In the genomic region with DNA sequence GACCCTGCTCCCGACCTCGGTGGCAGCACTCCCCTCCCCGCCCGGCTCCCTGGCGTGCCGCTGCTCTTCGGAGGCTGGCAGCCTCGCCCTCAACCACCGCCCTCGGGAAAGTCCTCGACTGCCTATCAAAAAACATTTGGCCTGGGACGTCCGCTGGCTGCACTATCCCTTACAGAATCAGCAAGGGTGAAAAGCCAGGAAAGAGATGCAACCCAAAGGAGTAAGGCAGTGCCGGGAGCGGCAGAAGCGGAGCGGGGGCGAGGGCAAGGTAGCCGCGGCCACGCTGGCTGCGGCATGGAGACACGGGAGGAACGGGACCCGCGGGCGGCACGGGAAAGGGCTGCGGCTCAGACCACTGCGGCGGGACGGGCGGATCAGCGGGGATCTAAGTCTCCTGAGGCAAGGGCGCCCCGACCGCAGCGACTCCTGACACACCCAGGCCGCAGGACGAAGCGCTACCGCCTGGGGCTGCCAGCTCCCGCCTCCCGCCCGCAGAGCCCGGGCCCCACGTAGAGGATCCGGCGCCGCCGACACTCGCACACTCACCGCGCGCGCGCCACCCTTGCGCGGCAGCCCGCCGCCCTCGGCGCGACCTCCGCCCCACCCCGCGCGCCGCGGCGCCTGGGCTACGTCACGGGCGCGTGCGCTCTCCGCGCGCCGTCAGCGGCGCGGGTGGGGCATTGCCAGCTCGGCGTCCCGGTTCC, we compare ENCODE assay signal across 8 cellular contexts. TPM values are rescaled to one million over a fixed set of nuclear protein-coding genes. Genes with fewer than 3 reads are reported as not detected.
A peak's percentile ranks its signal among the peaks of the same experiment; 100 is the strongest.
DNase-seq lines count a peak whose midpoint lies in the region; ATAC-seq and TF ChIP-seq lines count a peak whose summit lies in the region.

A gene with protein sequence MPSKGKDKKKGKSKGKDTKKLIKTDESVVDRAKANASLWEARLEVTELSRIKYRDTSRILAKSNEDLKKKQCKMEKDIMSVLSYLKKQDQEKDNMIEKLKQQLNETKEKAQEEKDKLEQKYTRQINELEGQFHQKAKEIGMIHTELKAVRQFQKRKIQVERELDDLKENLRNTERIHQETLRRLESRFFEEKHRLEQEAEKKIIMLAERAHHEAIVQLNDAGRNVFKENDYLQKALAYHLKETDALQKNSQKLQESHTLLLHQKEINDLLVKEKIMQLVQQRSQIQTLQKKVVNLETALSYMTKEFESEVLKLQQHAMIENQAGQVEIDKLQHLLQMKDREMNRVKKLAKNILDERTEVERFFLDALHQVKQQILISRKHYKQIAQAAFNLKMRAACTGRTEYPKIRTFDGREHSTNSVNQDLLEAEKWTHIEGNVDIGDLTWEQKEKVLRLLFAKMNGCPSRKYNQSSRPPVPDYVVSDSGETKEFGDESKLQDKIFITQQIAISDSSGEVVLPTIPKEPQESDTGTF (plus strand): TSS at position 646 of the 704 bp plus-strand sequence. CDS start 130 bp downstream, outside the sequence.
A gene with protein sequence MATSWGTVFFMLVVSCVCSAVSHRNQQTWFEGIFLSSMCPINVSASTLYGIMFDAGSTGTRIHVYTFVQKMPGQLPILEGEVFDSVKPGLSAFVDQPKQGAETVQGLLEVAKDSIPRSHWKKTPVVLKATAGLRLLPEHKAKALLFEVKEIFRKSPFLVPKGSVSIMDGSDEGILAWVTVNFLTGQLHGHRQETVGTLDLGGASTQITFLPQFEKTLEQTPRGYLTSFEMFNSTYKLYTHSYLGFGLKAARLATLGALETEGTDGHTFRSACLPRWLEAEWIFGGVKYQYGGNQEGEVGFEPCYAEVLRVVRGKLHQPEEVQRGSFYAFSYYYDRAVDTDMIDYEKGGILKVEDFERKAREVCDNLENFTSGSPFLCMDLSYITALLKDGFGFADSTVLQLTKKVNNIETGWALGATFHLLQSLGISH (minus strand): TSS at position 585 of the 704 bp plus-strand sequence. CDS start 31,186 bp downstream, outside the sequence.

- H3K4me3 ChIP-seq in CD4-positive, CD25-positive, alpha-beta regulatory T cell (ENCODE audit: low read depth, low read length), result peak within 1 kb of the TSS; percentile 71
- H3K4me3 ChIP-seq in HL-60 (replicated peaks; ENCODE audit: insufficient read depth, low read length), result peak within 1 kb of the TSS; percentile 66
- H3K4me3 ChIP-seq in effector memory CD4-positive, alpha-beta T cell (ENCODE audit: insufficient read depth, low read depth, low read length, poor library complexity, severe bottlenecking), result peak within 1 kb of the TSS; percentile 77
- peak within 1 kb of the TSS; percentile 68 for H3K4me3 ChIP-seq in mesendoderm (ENCODE audit: low read length)

- peaks cover 11 to 22% (median 19%) of the 10 kb centered on the region in 4 donors for H3K4me1 Mint-ChIP-seq in CD4-positive, CD25-positive, alpha-beta regulatory T cell

- H3K36me3 Mint-ChIP-seq in CD4-positive, CD25-positive, alpha-beta regulatory T cell, result no peaks in the 10 kb centered on the region

- H3K9me3 ChIP-seq in CD4-positive, CD25-positive, alpha-beta regulatory T cell (ENCODE audit: control insufficient read depth in 2 of 2, low read length in 2 of 2), result no peaks in the 10 kb centered on the region
- H3K9me3 ChIP-seq in effector memory CD4-positive, alpha-beta T cell (ENCODE audit: control insufficient read depth, low read length), result no peaks in the 10 kb centered on the region

- peak within 1 kb of the TSS; percentile 16 for H3K18ac ChIP-seq in mesendoderm (ENCODE audit: low read length)

- H3K4ac ChIP-seq in mesendoderm (ENCODE audit: low read depth, low read length), result no peak within 1 kb of the TSS

- H3K79me1 ChIP-seq in mesendoderm (ENCODE audit: low read length), result no peaks in the 10 kb centered on the region

- H3K4me3 Mint-ChIP-seq in CD4-positive, CD25-positive, alpha-beta regulatory T cell, result peak within 1 kb of the TSS; percentile 92 to 95 (median 94)

- no peaks in the 10 kb centered on the region for H3K79me2 ChIP-seq in mesendoderm (ENCODE audit: control insufficient read depth, insufficient read depth, low read length)

- H3K27me3 ChIP-seq in CD4-positive, CD25-positive, alpha-beta regulatory T cell (ENCODE audit: control insufficient read depth, insufficient read depth, low read length), result no peaks in the 10 kb centered on the region
- H3K27me3 ChIP-seq in HL-60 (ENCODE audit: insufficient read depth, poor library complexity, severe bottlenecking) (no peaks in the 10 kb centered on the region), mesendoderm (ENCODE audit: insufficient read depth, low read length, poor library complexity) (no peaks in the 10 kb centered on the region)
- H3K27me3 ChIP-seq in effector memory CD4-positive, alpha-beta T cell (replicated peaks; ENCODE audit: control insufficient read depth, insufficient read depth, low read length, poor library complexity, severe bottlenecking), result no peaks in the 10 kb centered on the region

- peak within 1 kb of the TSS; percentile 78 for H3K56ac ChIP-seq in mesendoderm (ENCODE audit: low read length)

- H3K9ac ChIP-seq in mesendoderm (ENCODE audit: low read length), result peak within 1 kb of the TSS; percentile 68

- no CpG with 5 or more reads among the region's 86 CpGs for WGBS in mesendoderm (ENCODE audit: extremely low coverage, insufficient coverage, low lambda C conversion rate)

- no peaks in the 10 kb centered on the region for H3K9me3 Mint-ChIP-seq in CD4-positive, CD25-positive, alpha-beta regulatory T cell

- H3K36me3 ChIP-seq in CD4-positive, CD25-positive, alpha-beta regulatory T cell (ENCODE audit: control insufficient read depth, insufficient read depth, low read length), result peaks cover 3% of the 10 kb centered on the region
- H3K36me3 ChIP-seq in effector memory CD4-positive, alpha-beta T cell (ENCODE audit: control insufficient read depth, insufficient read depth, low read length), result no peaks in the 10 kb centered on the region
- no peaks in the 10 kb centered on the region for H3K36me3 ChIP-seq in mesendoderm (ENCODE audit: control insufficient read depth, insufficient read depth, low read length)

- ATAC-seq in CD4-positive, CD25-positive, alpha-beta regulatory T cell (ENCODE audit: low read depth in 2 of 2), result peak; percentile 96 to 97
- peak; percentile 82 for ATAC-seq in GM19455 (IDR thresholded peaks at IDR 0.05; ENCODE audit: unreplicated experiment)

- H2AK5ac ChIP-seq in mesendoderm (ENCODE audit: low read length), result no peak within 1 kb of the TSS

- peak within 1 kb of the TSS; percentile 0 for H3K23ac ChIP-seq in mesendoderm (ENCODE audit: low read length)

- H3K4me1 ChIP-seq in CD4-positive, CD25-positive, alpha-beta regulatory T cell (ENCODE audit: control insufficient read depth, insufficient read depth, low read length, poor library complexity, severe bottlenecking), result peaks cover 15% of the 10 kb centered on the region
- peaks cover 11% of the 10 kb centered on the region for H3K4me1 ChIP-seq in effector memory CD4-positive, alpha-beta T cell (ENCODE audit: control insufficient read depth, insufficient read depth, low read length, poor library complexity, severe bottlenecking)
- no peaks in the 10 kb centered on the region for H3K4me1 ChIP-seq in mesendoderm (ENCODE audit: control insufficient read depth, low read depth, low read length)

- H4K5ac ChIP-seq in mesendoderm (ENCODE audit: low read length), result no peak within 1 kb of the TSS

- no peak within 1 kb of the TSS for H2BK120ac ChIP-seq in mesendoderm (ENCODE audit: low read depth, low read length)

- H3K27me3 Mint-ChIP-seq in CD4-positive, CD25-positive, alpha-beta regulatory T cell, result peaks cover under 1% of the 10 kb centered on the region

- no peak within 1 kb of the TSS for H2BK5ac ChIP-seq in mesendoderm (ENCODE audit: low read length)

- DNase-seq in CD4-positive, CD25-positive, alpha-beta regulatory T cell, result peak; percentile 83 to 90 (median 89)
- DNase-seq in HL-60 (ENCODE audit: low read depth in 1 of 2, low spot score in 1 of 2) (peak; percentile 49 to 54), NK-92 (lab: John Stamatoyannopoulos, UW; ENCODE audit: unreplicated experiment) (peak; percentile 17), mesendoderm (peak; percentile 74)
- peak; percentile 64 to 69 for DNase-seq in activated CD8-positive, alpha-beta memory T cell treated with anti-CD3 and anti-CD28 coated beads for 4 hours (ENCODE audit: low read depth in 2 of 2)
- peak; percentile 79 to 84 (median 82) for DNase-seq in effector memory CD4-positive, alpha-beta T cell
- peak; percentile 69 for DNase-seq in stimulated activated CD8-positive, alpha-beta memory T cell treated with anti-CD3 and anti-CD28 coated beads, Interleukin-12 subunit alpha, Interleukin-12 subunit beta, amount 100 ng/mL, for 24 hours (ENCODE audit: extremely low read depth)

- no peak for TF ChIP-seq CTCF in HL-60 (IDR thresholded peaks at IDR 0.05; ENCODE audit: insufficient read depth, low read length)

- H3K27ac ChIP-seq in CD4-positive, CD25-positive, alpha-beta regulatory T cell (ENCODE audit: insufficient read depth, low read length, poor library complexity, severe bottlenecking), result peak within 1 kb of the TSS; percentile 87
- H3K27ac ChIP-seq in HL-60 (replicated peaks), result peak within 1 kb of the TSS; percentile 89
- H3K27ac ChIP-seq in effector memory CD4-positive, alpha-beta T cell (ENCODE audit: insufficient read depth, low read length, poor library complexity, severe bottlenecking), result peak within 1 kb of the TSS; percentile 87
- H3K27ac ChIP-seq in mesendoderm (ENCODE audit: low read depth, low read length), result peak within 1 kb of the TSS; percentile 3

- H3K27ac Mint-ChIP-seq in CD4-positive, CD25-positive, alpha-beta regulatory T cell, result peak within 1 kb of the TSS; percentile 93

- H2BK15ac ChIP-seq in mesendoderm (replicated peaks; ENCODE audit: low read depth), result no peak within 1 kb of the TSS

- H3K4me2 ChIP-seq in mesendoderm (ENCODE audit: low read length), result peak within 1 kb of the TSS; percentile 92

- no peak within 1 kb of the TSS for H4K8ac ChIP-seq in mesendoderm (ENCODE audit: low read depth, low read length)

RNA-seq across cellular contexts. Expression of the first gene that starts in this region (rescaled TPM):
- 1.6 TPM for total RNA-seq in CD4-positive, CD25-positive, alpha-beta regulatory T cell
- polyA plus RNA-seq in CD4-positive, CD25-positive, alpha-beta regulatory T cell, result 1 to 10 TPM in 2 of 4 donors, under 1 TPM in 2; 0.59 to 2.4 (median 1.3) TPM
- polyA plus RNA-seq in mesendoderm (2013, experiment 1 of 2), result 0.56 TPM
- 0.55 TPM for polyA plus RNA-seq in mesendoderm (2013, experiment 2 of 2)

RNA-seq across cellular contexts. Expression of the second gene that starts in this region (rescaled TPM):
- total RNA-seq in CD4-positive, CD25-positive, alpha-beta regulatory T cell, result 8.0 TPM
- 1 to 10 TPM; 2.9 to 3.9 (median 3.4) TPM for polyA plus RNA-seq in CD4-positive, CD25-positive, alpha-beta regulatory T cell
- 3.2 TPM for polyA plus RNA-seq in mesendoderm (2013, experiment 1 of 2)
- 3.1 TPM for polyA plus RNA-seq in mesendoderm (2013, experiment 2 of 2)

Comparison
In these comparisons a context has a peak if more than half of its experiments do, and no peak if none do; other contexts are left out.
1. Peak in every context shown above with its lines: DNase-seq, ATAC-seq, H3K4me3 ChIP-seq and H3K27ac ChIP-seq.
2. DNase-seq: peak in every context shown above with its lines; median percentile 89 in CD4-positive, CD25-positive, alpha-beta regulatory T cell; 82 in effector memory CD4-positive, alpha-beta T cell; 74 in mesendoderm; 69 in stimulated activated CD8-positive, alpha-beta memory T cell treated with anti-CD3 and anti-CD28 coated beads, Interleukin-12 subunit alpha, Interleukin-12 subunit beta, amount 100 ng/mL, for 24 hours; 66 in activated CD8-positive, alpha-beta memory T cell treated with anti-CD3 and anti-CD28 coated beads for 4 hours; 52 in HL-60; 17 in NK-92.
3. H3K27ac ChIP-seq: peak in every context shown above with its lines; median percentile 89 in HL-60; 87 in CD4-positive, CD25-positive, alpha-beta regulatory T cell; 87 in effector memory CD4-positive, alpha-beta T cell; 3 in mesendoderm.